9 cellular contexts compared by ENCODE assay signal in the genomic region with DNA sequence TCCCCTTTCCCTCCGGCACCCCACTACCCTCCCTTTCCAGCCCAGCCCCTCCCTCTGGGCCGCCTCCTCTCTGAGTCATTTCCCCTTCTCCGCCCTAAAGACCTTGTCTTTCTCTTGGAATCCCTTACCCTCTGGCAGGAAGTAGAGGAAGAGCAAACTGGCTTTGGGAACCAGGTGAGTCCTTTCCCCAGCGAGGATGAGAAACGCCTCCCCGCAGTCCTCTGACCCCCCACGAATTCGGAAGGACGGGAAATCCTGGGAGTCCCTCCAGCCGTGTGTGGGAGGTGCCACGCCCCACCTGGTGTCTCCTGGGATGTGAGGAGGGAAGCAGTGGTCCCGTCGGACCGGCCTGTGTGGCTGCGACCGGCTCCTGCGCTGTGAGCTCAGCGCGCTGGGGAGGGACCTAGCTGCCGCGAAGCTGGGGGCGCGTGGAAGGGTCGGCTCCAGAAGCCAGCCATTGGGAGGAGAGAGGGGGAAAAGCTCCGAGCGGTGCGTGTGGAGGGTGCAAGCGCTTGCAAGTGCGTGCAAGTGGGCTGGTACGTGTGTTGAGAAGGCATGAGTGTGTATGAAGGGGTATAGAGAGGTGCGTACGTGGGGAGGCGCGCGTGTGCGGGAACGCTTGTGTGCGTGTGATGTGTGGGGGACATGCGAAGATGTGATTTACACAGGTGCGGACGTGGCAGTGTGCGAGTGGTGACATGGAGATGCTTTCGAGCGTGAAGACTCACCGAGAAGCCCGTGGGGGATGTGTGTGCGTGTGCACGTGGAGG. TPM values are rescaled to one million over a fixed set of nuclear protein-coding genes. Genes with fewer than 3 reads are reported as not detected.
A peak's percentile ranks its signal among the peaks of the same experiment; 100 is the strongest.
DNase-seq lines count a peak whose midpoint lies in the region; ATAC-seq and TF ChIP-seq lines count a peak whose summit lies in the region.
"Had no signal": no experiment of that assay in that cellular context is flagged by ENCODE, and none has a peak within 500 bp of the region (broad histone marks: within the 10 kb centered on the region; RNA-seq: fewer than 3 reads in every experiment).

No MANE protein-coding gene starts in this region.

- TF ChIP-seq POLR2A in sigmoid colon (IDR thresholded peaks at IDR 0.05), result no peak

- no peaks in the 10 kb centered on the region for H3K9me3 Mint-ChIP-seq in activated naive CD8-positive, alpha-beta T cell treated with anti-CD3 and anti-CD28 coated beads for 36 hours

- TF ChIP-seq CTCF in sigmoid colon (IDR thresholded peaks at IDR 0.05), result no peak

- intact Hi-C loops in sigmoid colon (cut with DNase I), result no loop called here

- H3K9me3 ChIP-seq in iPS DF 6.9 (ENCODE audit: control insufficient read depth, insufficient read depth, low read length) (no peaks in the 10 kb centered on the region), skeletal muscle satellite cell (replicated peaks; ENCODE audit: low read length) (no peaks in the 10 kb centered on the region), sigmoid colon (no peaks in the 10 kb centered on the region)

- H3K4me1 ChIP-seq in iPS DF 6.9 (ENCODE audit: control insufficient read depth, insufficient read depth, low read length), result no peaks in the 10 kb centered on the region
- no peaks in the 10 kb centered on the region for H3K4me1 ChIP-seq in skeletal muscle satellite cell (ENCODE audit: control insufficient read depth, insufficient read depth, low read length)
- H3K4me1 ChIP-seq in sigmoid colon, result peaks cover 0 to 9% (median 7%) of the 10 kb centered on the region in 4 donors

- TF ChIP-seq EP300 in sigmoid colon (IDR thresholded peaks at IDR 0.05), result no peak

- H3K4me3 Mint-ChIP-seq in activated naive CD8-positive, alpha-beta T cell treated with anti-CD3 and anti-CD28 coated beads for 36 hours, result peak overlapping the region; percentile 73

- H3K27ac ChIP-seq in iPS DF 6.9 (ENCODE audit: low read length), result no peak overlapping the region
- H3K27ac ChIP-seq in sigmoid colon, result no peak overlapping the region

- peak overlapping the region; percentile 78 for H3K4me2 ChIP-seq in skeletal muscle satellite cell (ENCODE audit: low read length)

- no peak overlapping the region for H3K27ac Mint-ChIP-seq in activated naive CD8-positive, alpha-beta T cell treated with anti-CD3 and anti-CD28 coated beads for 36 hours

- no peaks in the 10 kb centered on the region for H3K27me3 ChIP-seq in iPS DF 6.9 (ENCODE audit: control insufficient read depth, insufficient read depth, low read length)
- peaks cover 6% of the 10 kb centered on the region for H3K27me3 ChIP-seq in skeletal muscle satellite cell (ENCODE audit: control insufficient read depth, insufficient read depth, low read length)
- peaks cover 0 to 14% (median 0%) of the 10 kb centered on the region in 3 donors for H3K27me3 ChIP-seq in sigmoid colon

- WGBS in iPS DF 6.9 (ENCODE audit: insufficient coverage, insufficient read length), result no CpG with 5 or more reads among the region's 48 CpGs
- 12 to 22% methylated on average over 48 of the region's 48 CpGs for WGBS in sigmoid colon, 2 donors

- no peaks in the 10 kb centered on the region for H3K36me3 Mint-ChIP-seq in activated naive CD8-positive, alpha-beta T cell treated with anti-CD3 and anti-CD28 coated beads for 36 hours

- H3K27me3 Mint-ChIP-seq in activated naive CD8-positive, alpha-beta T cell treated with anti-CD3 and anti-CD28 coated beads for 36 hours, result peaks cover 23% of the 10 kb centered on the region

- H3K4me3 ChIP-seq in iPS DF 6.9 (ENCODE audit: low read length) (peak overlapping the region; percentile 81; the same call in 1 of the 2 replicates), skeletal muscle satellite cell (ENCODE audit: low read length) (peak overlapping the region; percentile 66), sigmoid colon (peak overlapping the region in 2 of 4 donors; percentile 15 to 19)

- H3K36me3 ChIP-seq in iPS DF 6.9 (ENCODE audit: control insufficient read depth, insufficient read depth, low read length), result no peaks in the 10 kb centered on the region; the same call in 1 of the 2 replicates
- no peaks in the 10 kb centered on the region for H3K36me3 ChIP-seq in skeletal muscle satellite cell (ENCODE audit: insufficient read depth, low read length)
- H3K36me3 ChIP-seq in sigmoid colon, result no peaks in the 10 kb centered on the region

- no peak overlapping the region for H3K9ac ChIP-seq in skeletal muscle satellite cell (ENCODE audit: low read depth, low read length)

- DNase-seq in NCI-H2081 (lab: John Stamatoyannopoulos, UW) (peak; percentile 15 to 40), NCI-H2081 treated with DMSO at 0.1 percent for 48 hours (lab: John Stamatoyannopoulos, UW) (no peak), iPS DF 6.9 (ENCODE audit: low read depth, low spot score) (no peak), sigmoid colon (no peak), T-helper 9 cell (no peak)
- DNase-seq in activated naive CD8-positive, alpha-beta T cell treated with anti-CD3 and anti-CD28 coated beads for 36 hours, result no peak
- DNase-seq: hippocampal formation had no signal

- peaks cover 4% of the 10 kb centered on the region for H3K4me1 Mint-ChIP-seq in activated naive CD8-positive, alpha-beta T cell treated with anti-CD3 and anti-CD28 coated beads for 36 hours

- no peak for ATAC-seq in HG02852 (IDR thresholded peaks at IDR 0.05; ENCODE audit: unreplicated experiment)

RNA-seq across cellular contexts. Expression of gene TEX13B, which starts 46.3 kb away (rescaled TPM):
- total RNA-seq in activated naive CD8-positive, alpha-beta T cell treated with anti-CD3 and anti-CD28 coated beads for 36 hours, result not detected
- not detected in 2 replicates for total RNA-seq in skeletal muscle satellite cell (2012; rRNA removed)
- not detected for total RNA-seq in sigmoid colon
- not detected for polyA plus RNA-seq in sigmoid colon

Comparison
In these comparisons a context has a peak if more than half of its experiments do, and no peak if none do; other contexts are left out.
1. DNase-seq: peak in NCI-H2081 (2 of 2); none in NCI-H2081 treated with DMSO at 0.1 percent for 48 hours (single experiment), activated naive CD8-positive, alpha-beta T cell treated with anti-CD3 and anti-CD28 coated beads for 36 hours (single experiment), iPS DF 6.9 (single experiment), sigmoid colon (single experiment) and T-helper 9 cell (single experiment).